In genomic region chr3:55406666-55407425, GRCh38 we compare ENCODE assay signal across 20 cellular contexts.
"Had no signal": no experiment of that assay in that cellular context is flagged by ENCODE, and none has a peak within 500 bp of the region (broad histone marks: within the 10 kb centered on the region; RNA-seq: fewer than 3 reads in every experiment).

No MANE protein-coding gene starts in this region.

- H3K27me3 Mint-ChIP-seq: activated CD4-positive, alpha-beta T cell treated with anti-CD3 and anti-CD28 coated beads, Interleukin-2, amount 10 ng/mL, durations not matched to agents 24 days and 14 days; activated T-helper 17 cell treated with anti-CD3 and anti-CD28 coated beads, Interleukin-2, amount 50 U/mL, for 72 hours; dendritic cell treated with granulocyte-macrophage colony-stimulating factor and Interleukin-4, amounts not matched to agents 40 ng/mL and 50 ng/mL, for 4 days; effector memory CD8-positive, alpha-beta T cell; memory B cell; natural killer cell treated with Interleukin-12 subunit alpha and Interleukin-12 subunit beta and Interleukin-15 and Interleukin-18, amount 100 ng/mL, for 72 hours had no signal

- H3K9me3 ChIP-seq: prostate gland, right lobe of liver, upper lobe of right lung had no signal

- H3K9me3 Mint-ChIP-seq: activated T-helper 17 cell treated with anti-CD3 and anti-CD28 coated beads, Interleukin-2, amount 50 U/mL, for 72 hours; effector memory CD8-positive, alpha-beta T cell; memory B cell; WTC11 had no signal

- H3K27ac ChIP-seq: epithelial cell of prostate, prostate gland, right lobe of liver, upper lobe of right lung had no signal

- H3K4me1 Mint-ChIP-seq: activated CD4-positive, alpha-beta T cell treated with anti-CD3 and anti-CD28 coated beads, Interleukin-2, amount 10 ng/mL, durations not matched to agents 24 days and 14 days; activated T-helper 17 cell treated with anti-CD3 and anti-CD28 coated beads, Interleukin-2, amount 50 U/mL, for 72 hours; brain; memory B cell; WTC11 had no signal

- H3K36me3 Mint-ChIP-seq: brain; memory B cell; natural killer cell treated with Interleukin-12 subunit alpha and Interleukin-12 subunit beta and Interleukin-15 and Interleukin-18, amount 100 ng/mL, for 72 hours; WTC11 had no signal

- H3K4me3 ChIP-seq: prostate gland, right lobe of liver, upper lobe of right lung had no signal

- H3K4me1 ChIP-seq: prostate gland, upper lobe of right lung had no signal

- DNase-seq: activated CD4-positive, alpha-beta T cell treated with anti-CD3 and anti-CD28 coated beads, Interleukin-2, amount 10 ng/mL, durations not matched to agents 24 days and 14 days; activated CD8-positive, alpha-beta memory T cell treated with anti-CD3 and anti-CD28 coated beads for 24 hours; activated naive CD4-positive, alpha-beta T cell treated with anti-CD3 and anti-CD28 coated beads for 36 hours; cerebellar nuclear complex; effector memory CD8-positive, alpha-beta T cell; head of caudate nucleus; nucleus accumbens; right lobe of liver; stimulated activated CD4-positive, alpha-beta T cell treated with anti-CD3 and anti-CD28 coated beads, Interleukin-2, amount 100 ng/mL, for 48 hours; stimulated activated naive CD8-positive, alpha-beta T cell treated with anti-CD3 and anti-CD28 coated beads, Interleukin-15, Interleukin-2, amounts not matched to agents 100 U/mL and 50 U/mL, for 24 hours; T-helper 1 cell; upper lobe of right lung had no signal

- H3K4me3 Mint-ChIP-seq: activated CD4-positive, alpha-beta T cell treated with anti-CD3 and anti-CD28 coated beads, Interleukin-2, amount 10 ng/mL, durations not matched to agents 24 days and 14 days; activated naive CD4-positive, alpha-beta T cell treated with anti-CD3 and anti-CD28 coated beads for 36 hours; activated T-helper 17 cell treated with anti-CD3 and anti-CD28 coated beads, Interleukin-2, amount 50 U/mL, for 72 hours; brain; dendritic cell treated with granulocyte-macrophage colony-stimulating factor and Interleukin-4, amounts not matched to agents 40 ng/mL and 50 ng/mL, for 4 days; effector memory CD8-positive, alpha-beta T cell; memory B cell; natural killer cell treated with Interleukin-12 subunit alpha and Interleukin-12 subunit beta and Interleukin-15 and Interleukin-18, amount 100 ng/mL, for 72 hours; WTC11 had no signal

- H3K27me3 ChIP-seq: right lobe of liver, upper lobe of right lung had no signal

- H3K36me3 ChIP-seq: prostate gland, right lobe of liver, upper lobe of right lung had no signal

- H3K27ac Mint-ChIP-seq: activated CD4-positive, alpha-beta T cell treated with anti-CD3 and anti-CD28 coated beads, Interleukin-2, amount 10 ng/mL, durations not matched to agents 24 days and 14 days; activated naive CD4-positive, alpha-beta T cell treated with anti-CD3 and anti-CD28 coated beads for 36 hours; activated T-helper 17 cell treated with anti-CD3 and anti-CD28 coated beads, Interleukin-2, amount 50 U/mL, for 72 hours; brain; dendritic cell treated with granulocyte-macrophage colony-stimulating factor and Interleukin-4, amounts not matched to agents 40 ng/mL and 50 ng/mL, for 4 days; effector memory CD8-positive, alpha-beta T cell; memory B cell; natural killer cell treated with Interleukin-12 subunit alpha and Interleukin-12 subunit beta and Interleukin-15 and Interleukin-18, amount 100 ng/mL, for 72 hours; WTC11 had no signal
